In genomic region chr5:83721878-83722779, GRCh38 we compare ENCODE assay signal across 8 cellular contexts. TPM values are rescaled to one million over a fixed set of nuclear protein-coding genes. Genes with fewer than 3 reads are reported as not detected.
DNase-seq lines count a peak whose midpoint lies in the region; ATAC-seq, FAIRE-seq and TF ChIP-seq lines count a peak whose summit lies in the region.

No MANE protein-coding gene starts in this region.

- H3K9ac ChIP-seq in kidney (ENCODE audit: low read length in 2 of 2): no peak overlapping the region

- 2 to 3% (median 2%) methylated on average over 40 to 70 of the region's 70 CpGs for WGBS in spleen, 5 donors

- ATAC-seq in GM18502 (IDR thresholded peaks at IDR 0.05; ENCODE audit: poor library complexity, unreplicated experiment) (peak; percentile 66), HG03342 (IDR thresholded peaks at IDR 0.05; ENCODE audit: unreplicated experiment) (peak; percentile 52), HG03378 (IDR thresholded peaks at IDR 0.05; ENCODE audit: unreplicated experiment) (no peak)
- ATAC-seq in central memory CD8-positive, alpha-beta T cell (replicated peaks; ENCODE audit: extremely low read depth, poor library complexity, severe bottlenecking): no peak

- H3K9me3 Mint-ChIP-seq in central memory CD8-positive, alpha-beta T cell: no peaks in the 10 kb centered on the region

- H3K4me3 ChIP-seq in kidney (ENCODE audit: low read length in 2 of 2) (peak overlapping the region; percentile 17 to 27), spleen (peak overlapping the region in 7 of 8 donors; percentile 23 to 65 (median 32))

- peak; percentile 79 for DNase-seq in Ammon's horn (ENCODE audit: low spot score)
- peak; percentile 51 for DNase-seq in NOMO-1 treated with DMSO at 0.1 percent for 48 hours (lab: John Stamatoyannopoulos, UW; ENCODE audit: unreplicated experiment)
- no peak for DNase-seq in central memory CD8-positive, alpha-beta T cell (ENCODE audit: low spot score in 2 of 2)
- peak; percentile 78 for DNase-seq in kidney
- peak; percentile 72 for DNase-seq in spleen

- H3K9me3 ChIP-seq in kidney (ENCODE audit: control insufficient read depth in 1 of 2, low read length in 2 of 2) (no peaks in the 10 kb centered on the region), spleen (no peaks in the 10 kb centered on the region)

- H3K36me3 Mint-ChIP-seq in central memory CD8-positive, alpha-beta T cell (ENCODE audit: insufficient read depth): no peaks in the 10 kb centered on the region

- no peak for FAIRE-seq in kidney (lab: Jason Lieb, UNC)

- H3K27ac Mint-ChIP-seq in central memory CD8-positive, alpha-beta T cell (ENCODE audit: low read depth): no peak overlapping the region

- peaks cover 7% of the 10 kb centered on the region for H3K4me1 Mint-ChIP-seq in central memory CD8-positive, alpha-beta T cell

- TF ChIP-seq CTCF in kidney (IDR thresholded peaks at IDR 0.05; ENCODE audit: borderline replicate concordance, extremely low read depth, insufficient read depth) (peak; percentile 9), spleen (IDR thresholded peaks at IDR 0.05 in 8 of 11, conservative IDR thresholded peaks at IDR 0.05 in 3 of 11) (no peak)

- peak overlapping the region; percentile 59 for H3K4me3 Mint-ChIP-seq in central memory CD8-positive, alpha-beta T cell

- H3K27me3 ChIP-seq in spleen (replicated peaks in 1 of 7): peaks cover 4 to 71% (median 31%) of the 10 kb centered on the region in 7 donors

- TF ChIP-seq POLR2A in spleen (IDR thresholded peaks at IDR 0.05): no peak

- intact Hi-C loops in kidney (cut with DNase I): no loop called here
- intact Hi-C loops in spleen (cut with DNase I; ENCODE audit: low total_unique reads): loop anchor here (10.0 kb wide), 1 partner anchor 533 kb away; no protein-coding TSS in a partner anchor

- H3K36me3 ChIP-seq in kidney (ENCODE audit: control insufficient read depth in 1 of 2, insufficient read depth in 2 of 2, low read length in 2 of 2) (no peaks in the 10 kb centered on the region), spleen (no peaks in the 10 kb centered on the region)

- H3K4me1 ChIP-seq in kidney (ENCODE audit: control insufficient read depth in 1 of 2, insufficient read depth in 1 of 2, low read depth in 1 of 2, low read length in 2 of 2) (no peaks in the 10 kb centered on the region), spleen (peaks cover 9 to 19% (median 10%) of the 10 kb centered on the region in 6 donors)

- peaks cover 68% of the 10 kb centered on the region for H3K27me3 Mint-ChIP-seq in central memory CD8-positive, alpha-beta T cell

- H3K27ac ChIP-seq in kidney (ENCODE audit: low read depth in 2 of 2, low read length in 2 of 2) (no peak overlapping the region), spleen (no peak overlapping the region)

RNA-seq across cellular contexts. Expression of gene HAPLN1, which starts 1.5 kb away (rescaled TPM):
- 0.19 TPM for total RNA-seq in kidney
- polyA plus RNA-seq in kidney (ENCODE audit: insufficient read depth, low read depth, low replicate concordance): 0.06 TPM
- total RNA-seq in spleen: not detected
- not detected for polyA plus RNA-seq in spleen

Comparison
In these comparisons a context has a peak if more than half of its experiments do, and no peak if none do; other contexts are left out.
1. DNase-seq: peak in Ammon's horn (single experiment), NOMO-1 treated with DMSO at 0.1 percent for 48 hours (single experiment), kidney (single experiment) and spleen (single experiment); none in central memory CD8-positive, alpha-beta T cell (0 of 2).
2. ATAC-seq: peak in GM18502 (single experiment) and HG03342 (single experiment); none in central memory CD8-positive, alpha-beta T cell (single experiment) and HG03378 (single experiment).